Comparison of ENCODE assay signal across 8 cellular contexts in genomic region chr4:153083447-153083921, GRCh38.
DNase-seq lines count a peak whose midpoint lies in the region; ATAC-seq and FAIRE-seq lines count a peak whose summit lies in the region.

No MANE protein-coding gene starts in this region.

- H3K9me3 Mint-ChIP-seq in activated CD4-positive, alpha-beta T cell treated with anti-CD3 and anti-CD28 coated beads, Interleukin-2, amount 10 ng/mL, durations not matched to agents 7 days and 5 days, result peaks cover 3% of the 10 kb centered on the region
- H3K9me3 Mint-ChIP-seq in stimulated activated naive B cell treated with anti-CD40 and anti-IgM and Interleukin-4, amounts not matched to agents 10 μg/mL and 1 μg/mL and 100 μg/mL, for 72 hours, result no peaks in the 10 kb centered on the region

- no peak overlapping the region for H3K27ac ChIP-seq in mesenchymal stem cell (ENCODE audit: low read length, poor library complexity, severe bottlenecking)

- H3K36me3 Mint-ChIP-seq in activated CD4-positive, alpha-beta T cell treated with anti-CD3 and anti-CD28 coated beads, Interleukin-2, amount 10 ng/mL, durations not matched to agents 7 days and 5 days (ENCODE audit: low read depth), result no peaks in the 10 kb centered on the region
- H3K36me3 Mint-ChIP-seq in stimulated activated naive B cell treated with anti-CD40 and anti-IgM and Interleukin-4, amounts not matched to agents 10 μg/mL and 1 μg/mL and 100 μg/mL, for 72 hours, result no peaks in the 10 kb centered on the region

- no peak overlapping the region for H3K4me3 ChIP-seq in mesenchymal stem cell (ENCODE audit: insufficient read depth in 1 of 2, low read depth in 1 of 2, low read length in 2 of 2)

- no peak overlapping the region for H2BK12ac ChIP-seq in mesenchymal stem cell (ENCODE audit: low read length in 2 of 2)

- H3K79me1 ChIP-seq in mesenchymal stem cell (replicated peaks; ENCODE audit: low read length, poor library complexity, severe bottlenecking), result no peaks in the 10 kb centered on the region

- H4K8ac ChIP-seq in mesenchymal stem cell (ENCODE audit: low read length), result no peak overlapping the region

- peak; percentile 33 for DNase-seq in CMK (ENCODE audit: low read depth)
- peak; percentile 59 to 73 for DNase-seq in NCI-H524 (lab: John Stamatoyannopoulos, UW)
- DNase-seq in activated CD4-positive, alpha-beta T cell treated with anti-CD3 and anti-CD28 coated beads, Interleukin-2, amount 10 ng/mL, durations not matched to agents 7 days and 5 days, result peak; percentile 62
- peak; percentile 82 for DNase-seq in mesenchymal stem cell
- DNase-seq in stimulated activated naive B cell treated with anti-CD40 and anti-IgM and Interleukin-4, amounts not matched to agents 10 μg/mL and 1 μg/mL and 100 μg/mL, for 72 hours, result peak; percentile 29

- H2AFZ ChIP-seq in mesenchymal stem cell (ENCODE audit: low read depth, low read length), result no peak overlapping the region

- H3K9me3 ChIP-seq in mesenchymal stem cell (ENCODE audit: control insufficient read depth, low read length), result no peaks in the 10 kb centered on the region

- WGBS in mesenchymal stem cell, result 11% methylated on average over 6 of the region's 7 CpGs

- H2BK5ac ChIP-seq in mesenchymal stem cell (ENCODE audit: low read depth, low read length, poor library complexity, severe bottlenecking), result no peak overlapping the region

- H3K4me2 ChIP-seq in mesenchymal stem cell (ENCODE audit: low read length, poor library complexity, severe bottlenecking), result no peak overlapping the region

- no peaks in the 10 kb centered on the region for H3K36me3 ChIP-seq in mesenchymal stem cell (ENCODE audit: control insufficient read depth in 1 of 2, insufficient read depth in 2 of 2, low read depth in 1 of 2, low read length in 2 of 2)

- no peak overlapping the region for H3K27ac Mint-ChIP-seq in activated CD4-positive, alpha-beta T cell treated with anti-CD3 and anti-CD28 coated beads, Interleukin-2, amount 10 ng/mL, durations not matched to agents 7 days and 5 days
- peak overlapping the region; percentile 60 for H3K27ac Mint-ChIP-seq in stimulated activated naive B cell treated with anti-CD40 and anti-IgM and Interleukin-4, amounts not matched to agents 10 μg/mL and 1 μg/mL and 100 μg/mL, for 72 hours

- H2BK120ac ChIP-seq in mesenchymal stem cell (ENCODE audit: low read depth, low read length), result no peak overlapping the region

- H3K4ac ChIP-seq in mesenchymal stem cell (ENCODE audit: low read depth in 1 of 2, low read length in 2 of 2), result no peak overlapping the region

- peaks cover 1% of the 10 kb centered on the region for H3K4me1 ChIP-seq in mesenchymal stem cell (ENCODE audit: control insufficient read depth, insufficient read depth, low read depth, low read length)

- H3K4me3 Mint-ChIP-seq in activated CD4-positive, alpha-beta T cell treated with anti-CD3 and anti-CD28 coated beads, Interleukin-2, amount 10 ng/mL, durations not matched to agents 7 days and 5 days, result no peak overlapping the region
- peak overlapping the region; percentile 41 to 69 for H3K4me3 Mint-ChIP-seq in stimulated activated naive B cell treated with anti-CD40 and anti-IgM and Interleukin-4, amounts not matched to agents 10 μg/mL and 1 μg/mL and 100 μg/mL, for 72 hours

- H3K4me1 Mint-ChIP-seq in activated CD4-positive, alpha-beta T cell treated with anti-CD3 and anti-CD28 coated beads, Interleukin-2, amount 10 ng/mL, durations not matched to agents 7 days and 5 days, result peaks cover 53% of the 10 kb centered on the region
- H3K4me1 Mint-ChIP-seq in stimulated activated naive B cell treated with anti-CD40 and anti-IgM and Interleukin-4, amounts not matched to agents 10 μg/mL and 1 μg/mL and 100 μg/mL, for 72 hours, result peaks cover 26 to 42% of the 10 kb centered on the region in 2 donors

- H3K18ac ChIP-seq in mesenchymal stem cell (ENCODE audit: low read depth in 1 of 2, low read length in 2 of 2), result no peak overlapping the region

- no peak overlapping the region for H2AK5ac ChIP-seq in mesenchymal stem cell (ENCODE audit: low read length, severe bottlenecking)

- CTCF ChIA-PET in activated CD4-positive, alpha-beta T cell treated with anti-CD3 and anti-CD28 coated beads, Interleukin-2, amount 10 ng/mL, durations not matched to agents 7 days and 5 days (lab: Charles Lee), result interaction anchor here (0.7 to 5.3 kb wide), 12 partner anchors 10 to 304 kb away, joined by 3 to 62 read pairs (median 4); partner anchors contain the start of genes ARFIP1 and TIGD4

- peak; percentile 93 for FAIRE-seq in endometrium (lab: Jason Lieb, UNC)

- H3K14ac ChIP-seq in mesenchymal stem cell (ENCODE audit: low read length in 2 of 2), result no peak overlapping the region

- H4K91ac ChIP-seq in mesenchymal stem cell (ENCODE audit: low read length), result no peak overlapping the region

- peak; percentile 78 for ATAC-seq in GM19438 (IDR thresholded peaks at IDR 0.05; ENCODE audit: low read depth, unreplicated experiment)
- ATAC-seq in HG03558 (IDR thresholded peaks at IDR 0.05; ENCODE audit: extremely low read depth, unreplicated experiment), result peak; percentile 62
- ATAC-seq in stimulated activated naive B cell treated with anti-CD40 and anti-IgM and Interleukin-4, amounts not matched to agents 10 μg/mL and 1 μg/mL and 100 μg/mL, for 72 hours (replicated peaks), result peak; percentile 60 to 67

- peak overlapping the region; percentile 26 for H2BK15ac ChIP-seq in mesenchymal stem cell (ENCODE audit: low read depth, poor library complexity, severe bottlenecking)

- H3K27me3 Mint-ChIP-seq in activated CD4-positive, alpha-beta T cell treated with anti-CD3 and anti-CD28 coated beads, Interleukin-2, amount 10 ng/mL, durations not matched to agents 7 days and 5 days, result peaks cover 14% of the 10 kb centered on the region
- H3K27me3 Mint-ChIP-seq in stimulated activated naive B cell treated with anti-CD40 and anti-IgM and Interleukin-4, amounts not matched to agents 10 μg/mL and 1 μg/mL and 100 μg/mL, for 72 hours, result peaks cover 0 to 25% of the 10 kb centered on the region in 2 donors

- POLR2A ChIA-PET in activated CD4-positive, alpha-beta T cell treated with anti-CD3 and anti-CD28 coated beads, Interleukin-2, amount 10 ng/mL, durations not matched to agents 7 days and 5 days (lab: Charles Lee), result interaction anchor here (0.6 to 0.9 kb wide), 2 partner anchors 45 to 310 kb away, joined by 3 read pairs; no protein-coding TSS in a partner anchor

- H3K27me3 ChIP-seq in mesenchymal stem cell (ENCODE audit: control insufficient read depth in 1 of 2, insufficient read depth in 1 of 2, low read length in 2 of 2), result peaks cover 0 to 34% of the 10 kb centered on the region in 2 experiments

- H3K23ac ChIP-seq in mesenchymal stem cell (ENCODE audit: low read length in 2 of 2), result no peak overlapping the region

- peak overlapping the region; percentile 63 for H3K9ac ChIP-seq in mesenchymal stem cell (ENCODE audit: low read length)

Comparison
In these comparisons a context has a peak if more than half of its experiments do, and no peak if none do; other contexts are left out.
1. DNase-seq: peak in every context shown above with its lines; median percentile 82 in mesenchymal stem cell; 66 in NCI-H524; 62 in activated CD4-positive, alpha-beta T cell treated with anti-CD3 and anti-CD28 coated beads, Interleukin-2, amount 10 ng/mL, durations not matched to agents 7 days and 5 days; 33 in CMK; 29 in stimulated activated naive B cell treated with anti-CD40 and anti-IgM and Interleukin-4, amounts not matched to agents 10 μg/mL and 1 μg/mL and 100 μg/mL, for 72 hours.